9 cellular contexts compared by ENCODE assay signal in genomic region chr19:51777570-51778460, GRCh38. TPM values are rescaled to one million over a fixed set of nuclear protein-coding genes. Genes with fewer than 3 reads are reported as not detected.
DNase-seq lines count a peak whose midpoint lies in the region; ATAC-seq, FAIRE-seq and TF ChIP-seq lines count a peak whose summit lies in the region.
"Had no signal": no experiment of that assay in that cellular context is flagged by ENCODE, and none has a peak within 500 bp of the region (broad histone marks: within the 10 kb centered on the region; RNA-seq: fewer than 3 reads in every experiment).

No MANE protein-coding gene starts in this region.

- H3K27me3 Mint-ChIP-seq in T-helper 2 cell treated with Interferon-gamma antibody and Interleukin-4, amounts not matched to agents 5 μg/mL and 100 μg/mL, for 36 hours (ENCODE audit: low read depth), result peaks cover 17% of the 10 kb centered on the region
- peaks cover 12 to 20% (median 14%) of the 10 kb centered on the region in 3 donors for H3K27me3 Mint-ChIP-seq in immature natural killer cell (ENCODE audit: low read depth in 3 of 3)

- H3K9me3 Mint-ChIP-seq in T-helper 2 cell treated with Interferon-gamma antibody and Interleukin-4, amounts not matched to agents 5 μg/mL and 100 μg/mL, for 36 hours, result peaks cover 7% of the 10 kb centered on the region
- peaks cover 0 to 5% (median 2%) of the 10 kb centered on the region in 6 donors for H3K9me3 Mint-ChIP-seq in immature natural killer cell

- intact Hi-C loops in breast epithelium (cut with DNase I; ENCODE audit: low total_unique reads), result no loop called here

- TF ChIP-seq POLR2A in breast epithelium (IDR thresholded peaks at IDR 0.05), result no peak
- no peak for TF ChIP-seq POLR2A in GM18505 (IDR thresholded peaks at IDR 0.05; ENCODE audit: borderline replicate concordance, extremely low read depth, insufficient read depth, insufficient read length)

- peak; percentile 54 to 73 (median 60) for TF ChIP-seq CTCF in breast epithelium (IDR thresholded peaks at IDR 0.05)

- ATAC-seq in GM18505 (IDR thresholded peaks at IDR 0.05; ENCODE audit: unreplicated experiment), result no peak

- H3K4me3 ChIP-seq in breast epithelium (no peak overlapping the region), small intestine (ENCODE audit: low read depth in 1 of 2, low read length in 2 of 2) (no peak overlapping the region)

- H3K36me3 Mint-ChIP-seq in T-helper 2 cell treated with Interferon-gamma antibody and Interleukin-4, amounts not matched to agents 5 μg/mL and 100 μg/mL, for 36 hours (ENCODE audit: low read depth), result no peaks in the 10 kb centered on the region
- no peaks in the 10 kb centered on the region for H3K36me3 Mint-ChIP-seq in immature natural killer cell
- H3K36me3 Mint-ChIP-seq: CD8-positive, alpha-beta memory T cell had no signal

- peaks cover 0 to 17% of the 10 kb centered on the region in 2 donors for H3K27me3 ChIP-seq in breast epithelium
- no peaks in the 10 kb centered on the region for H3K27me3 ChIP-seq in small intestine (ENCODE audit: control insufficient read depth in 2 of 2, insufficient read depth in 2 of 2, low read length in 2 of 2)

- 33 to 41% (median 34%) methylated on average over 23 of the region's 23 CpGs for WGBS in small intestine, 3 donors

- peaks cover 2% of the 10 kb centered on the region for H3K4me1 Mint-ChIP-seq in T-helper 2 cell treated with Interferon-gamma antibody and Interleukin-4, amounts not matched to agents 5 μg/mL and 100 μg/mL, for 36 hours (ENCODE audit: low read depth)
- H3K4me1 Mint-ChIP-seq in immature natural killer cell, result peaks cover 0 to 9% of the 10 kb centered on the region in 2 donors

- no peak overlapping the region for H3K4me3 Mint-ChIP-seq in T-helper 2 cell treated with Interferon-gamma antibody and Interleukin-4, amounts not matched to agents 5 μg/mL and 100 μg/mL, for 36 hours
- H3K4me3 Mint-ChIP-seq in immature natural killer cell, result no peak overlapping the region
- H3K4me3 Mint-ChIP-seq: CD8-positive, alpha-beta memory T cell had no signal

- no peaks in the 10 kb centered on the region for H3K36me3 ChIP-seq in breast epithelium
- H3K36me3 ChIP-seq in small intestine (ENCODE audit: control insufficient read depth in 2 of 2, insufficient read depth in 2 of 2, low read length in 2 of 2), result no peaks in the 10 kb centered on the region

- no peaks in the 10 kb centered on the region for H3K4me1 ChIP-seq in breast epithelium
- H3K4me1 ChIP-seq in small intestine (ENCODE audit: control insufficient read depth in 2 of 2, insufficient read depth in 1 of 2, low read depth in 1 of 2, low read length in 1 of 2), result no peaks in the 10 kb centered on the region

- no peak overlapping the region for H3K27ac Mint-ChIP-seq in T-helper 2 cell treated with Interferon-gamma antibody and Interleukin-4, amounts not matched to agents 5 μg/mL and 100 μg/mL, for 36 hours
- H3K27ac Mint-ChIP-seq in immature natural killer cell, result no peak overlapping the region
- H3K27ac Mint-ChIP-seq: CD8-positive, alpha-beta memory T cell had no signal

- peak; percentile 59 for DNase-seq in NCI-H2171 treated with DMSO at 0.1 percent for 48 hours (lab: John Stamatoyannopoulos, UW)
- DNase-seq in NCI-H2171 (lab: John Stamatoyannopoulos, UW), result no peak
- peak; percentile 39 for DNase-seq in NCI-H1436 treated with DMSO at 0.1 percent for 48 hours (lab: John Stamatoyannopoulos, UW)
- peak; percentile 30 for DNase-seq in T-helper 2 cell treated with Interferon-gamma antibody and Interleukin-4, amounts not matched to agents 5 μg/mL and 100 μg/mL, for 36 hours (ENCODE audit: low spot score)
- DNase-seq in breast epithelium (ENCODE audit: low spot score in 2 of 2), result peak in 1 of 2 donors; percentile 23
- DNase-seq in immature natural killer cell, result peak; percentile 15 to 27 (median 26)
- peak; percentile 60 for DNase-seq in small intestine

- H3K27ac ChIP-seq in breast epithelium, result no peak overlapping the region
- no peak overlapping the region for H3K27ac ChIP-seq in small intestine (ENCODE audit: low read depth in 1 of 2, low read length in 1 of 2)

- FAIRE-seq in small intestine (lab: Jason Lieb, UNC), result no peak

- H3K9me3 ChIP-seq in breast epithelium, result no peaks in the 10 kb centered on the region
- no peaks in the 10 kb centered on the region for H3K9me3 ChIP-seq in small intestine (ENCODE audit: control insufficient read depth, low read depth)

RNA-seq across cellular contexts. Expression of gene FPR2, which starts 16.8 kb away (rescaled TPM):
- total RNA-seq in breast epithelium, result under 1 TPM; 0.15 to 0.98 (median 0.32) TPM
- not detected for polyA plus RNA-seq in immature natural killer cell
- 1 to 10 TPM in 2 of 3 donors, not detected in 1; 1.8 to 2.6 TPM for polyA plus RNA-seq in small intestine
- total RNA-seq: CD8-positive, alpha-beta memory T cell had no signal
- polyA plus RNA-seq: CD8-positive, alpha-beta memory T cell had no signal

RNA-seq across cellular contexts. Expression of gene FPR3, which starts 17.1 kb away (rescaled TPM):
- total RNA-seq in breast epithelium, result 10 to 100 TPM in 2 of 3 donors, 1 to 10 TPM in 1; 3.9 to 20.0 (median 12.0) TPM
- polyA plus RNA-seq in immature natural killer cell (not detected), small intestine (1 to 10 TPM in 2 of 3 donors, under 1 TPM in 1; 0.89 to 4.5 (median 3.0) TPM)
- polyA plus RNA-seq: CD8-positive, alpha-beta memory T cell had no signal

RNA-seq across cellular contexts. Expression of gene FPR1, which starts 26.1 kb away (rescaled TPM):
- total RNA-seq in breast epithelium, result 10 to 100 TPM in 2 of 3 donors, 1 to 10 TPM in 1; 6.0 to 14.9 (median 13.1) TPM
- polyA plus RNA-seq in immature natural killer cell (1 to 10 TPM; 1.8 to 6.9 (median 1.8) TPM), small intestine (1 to 10 TPM; 1.6 to 8.1 (median 2.2) TPM)
- total RNA-seq: CD8-positive, alpha-beta memory T cell had no signal
- polyA plus RNA-seq: CD8-positive, alpha-beta memory T cell had no signal

RNA-seq across cellular contexts. Expression of gene HAS1, which starts 54.0 kb away (rescaled TPM):
- 10 to 100 TPM in 1 of 3 donors, 1 to 10 TPM in 1, under 1 TPM in 1; 0.33 to 61.8 (median 4.2) TPM for total RNA-seq in breast epithelium
- not detected for polyA plus RNA-seq in immature natural killer cell
- 1 to 10 TPM in 1 of 3 donors, not detected in 2; 1.1 TPM for polyA plus RNA-seq in small intestine
- total RNA-seq: CD8-positive, alpha-beta memory T cell had no signal
- polyA plus RNA-seq: CD8-positive, alpha-beta memory T cell had no signal
